25 cellular contexts compared by ENCODE assay signal in genomic region chr2:47302308-47302707, GRCh38.
"Had no signal": no experiment of that assay in that cellular context is flagged by ENCODE, and none has a peak within 500 bp of the region (broad histone marks: within the 10 kb centered on the region; RNA-seq: fewer than 3 reads in every experiment).

No MANE protein-coding gene starts in this region.

- H3K9me3 Mint-ChIP-seq: activated CD4-positive, alpha-beta memory T cell treated with anti-CD3 and anti-CD28 coated beads, Interleukin-2, amount 10 ng/mL, durations not matched to agents 7 days and 5 days; activated CD4-positive, alpha-beta T cell treated with anti-CD3 and anti-CD28 coated beads, Interleukin-2, amount 10 ng/mL, durations not matched to agents 7 days and 5 days; activated naive CD4-positive, alpha-beta T cell treated with anti-CD3 and anti-CD28 coated beads, Interleukin-2, amount 50 U/mL, for 72 hours; activated T-cell treated with anti-CD3 and anti-CD28 coated beads, Interleukin-2, amount 50 U/mL, for 4 hours; activated T-helper 2 cell treated with anti-CD3 and anti-CD28 coated beads, Interferon-gamma antibody, Interleukin-2, Interleukin-4, amounts not matched to agents 10 μg/mL and 5 μg/mL and 100 μg/mL, durations not matched to agents 14 hours and 24 hours and 36 hours; central memory CD8-positive, alpha-beta T cell; immature natural killer cell; naive thymus-derived CD4-positive, alpha-beta T cell; neural crest cell had no signal

- H3K4me3 Mint-ChIP-seq: activated CD4-positive, alpha-beta memory T cell treated with anti-CD3 and anti-CD28 coated beads, Interleukin-2, amount 10 ng/mL, durations not matched to agents 7 days and 5 days; activated CD4-positive, alpha-beta T cell treated with anti-CD3 and anti-CD28 coated beads, Interleukin-2, amount 10 ng/mL, durations not matched to agents 7 days and 5 days; activated T-cell treated with anti-CD3 and anti-CD28 coated beads, Interleukin-2, amount 50 U/mL, for 4 hours; central memory CD8-positive, alpha-beta T cell; immature natural killer cell; naive thymus-derived CD4-positive, alpha-beta T cell; neural crest cell; T-helper 17 cell had no signal

- H3K36me3 ChIP-seq: gastroesophageal sphincter, stomach, suprapubic skin, tibial artery, upper lobe of right lung had no signal

- H3K79me2 ChIP-seq: parathyroid adenoma had no signal

- ATAC-seq: activated naive CD4-positive, alpha-beta T cell treated with anti-CD3 and anti-CD28 coated beads, Interleukin-2, amount 50 U/mL, for 72 hours; activated T-cell treated with anti-CD3 and anti-CD28 coated beads, Interleukin-2, amount 50 U/mL, for 4 hours; gastroesophageal sphincter; naive thymus-derived CD4-positive, alpha-beta T cell; right cardiac atrium; T-helper 17 cell; upper lobe of right lung had no signal

- DNase-seq: activated CD4-positive, alpha-beta memory T cell treated with anti-CD3 and anti-CD28 coated beads, Interleukin-2, amount 10 ng/mL, durations not matched to agents 7 days and 5 days; activated CD4-positive, alpha-beta T cell treated with anti-CD3 and anti-CD28 coated beads for 1 hour; activated CD4-positive, alpha-beta T cell treated with anti-CD3 and anti-CD28 coated beads, Interleukin-2, amount 10 ng/mL, durations not matched to agents 7 days and 5 days; activated T-cell treated with anti-CD3 and anti-CD28 coated beads, Interleukin-2, amount 50 U/mL, for 4 hours; effector memory CD4-positive, alpha-beta T cell; hypothalamus; immature natural killer cell; kidney; midbrain; naive thymus-derived CD4-positive, alpha-beta T cell; nucleus accumbens; right cardiac atrium; stimulated activated CD4-positive, alpha-beta T cell treated with anti-CD3 and anti-CD28 coated beads, Interleukin-4, amount 100 ng/mL, for 1 hour; stomach; T-helper 17 cell; T1000; tibial artery; upper lobe of right lung had no signal

- H2AFZ ChIP-seq: parathyroid adenoma had no signal

- H3K4me1 ChIP-seq: parathyroid adenoma had no signal

- H3K27me3 ChIP-seq: gastroesophageal sphincter, stomach, suprapubic skin, tibial artery, upper lobe of right lung had no signal

- H3K9me3 ChIP-seq: gastroesophageal sphincter, stomach, suprapubic skin, tibial artery, upper lobe of right lung had no signal

- H3K27ac Mint-ChIP-seq: activated CD4-positive, alpha-beta memory T cell treated with anti-CD3 and anti-CD28 coated beads, Interleukin-2, amount 10 ng/mL, durations not matched to agents 7 days and 5 days; activated CD4-positive, alpha-beta T cell treated with anti-CD3 and anti-CD28 coated beads, Interleukin-2, amount 10 ng/mL, durations not matched to agents 7 days and 5 days; activated naive CD4-positive, alpha-beta T cell treated with anti-CD3 and anti-CD28 coated beads, Interleukin-2, amount 50 U/mL, for 72 hours; activated T-helper 2 cell treated with anti-CD3 and anti-CD28 coated beads, Interferon-gamma antibody, Interleukin-2, Interleukin-4, amounts not matched to agents 10 μg/mL and 5 μg/mL and 100 μg/mL, durations not matched to agents 14 hours and 24 hours and 36 hours; immature natural killer cell; naive thymus-derived CD4-positive, alpha-beta T cell; T-helper 17 cell had no signal

- H3K36me3 Mint-ChIP-seq: activated naive CD4-positive, alpha-beta T cell treated with anti-CD3 and anti-CD28 coated beads, Interleukin-2, amount 50 U/mL, for 72 hours; immature natural killer cell; naive thymus-derived CD4-positive, alpha-beta T cell had no signal

- H3K4me3 ChIP-seq: gastroesophageal sphincter, stomach, suprapubic skin, tibial artery, upper lobe of right lung had no signal

- H3K9ac ChIP-seq: parathyroid adenoma had no signal

- H3K27ac ChIP-seq: gastroesophageal sphincter, parathyroid adenoma, stomach, suprapubic skin, tibial artery had no signal
